Comparison of ENCODE assay signal across 26 cellular contexts in the genomic region with DNA sequence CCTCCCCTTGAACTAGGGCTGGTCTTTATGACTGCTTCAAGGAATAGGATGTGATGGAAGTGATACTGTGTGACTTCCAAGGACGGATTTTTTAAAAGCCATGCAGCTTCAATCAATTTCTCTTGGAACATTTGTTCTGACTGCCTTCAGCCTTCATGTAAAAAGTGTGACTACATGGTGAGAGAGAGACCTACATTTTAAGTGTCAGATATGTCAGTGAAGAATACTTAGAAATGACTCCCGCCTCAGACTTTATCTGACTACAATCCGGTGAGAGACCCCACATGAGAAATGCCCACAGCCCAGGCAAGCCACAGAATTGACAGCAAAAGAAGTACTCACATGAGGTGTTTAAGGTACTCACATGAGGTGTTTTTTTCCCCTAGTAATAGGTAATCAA.
DNase-seq lines count a peak whose midpoint lies in the region; ATAC-seq, FAIRE-seq and TF ChIP-seq lines count a peak whose summit lies in the region.
"Had no signal": no experiment of that assay in that cellular context is flagged by ENCODE, and none has a peak within 500 bp of the region (broad histone marks: within the 10 kb centered on the region; RNA-seq: fewer than 3 reads in every experiment).

No MANE protein-coding gene starts in this region.

- no peaks in the 10 kb centered on the region for H3K4me1 ChIP-seq in keratinocyte (ENCODE audit: control insufficient read depth, extremely low read depth, insufficient read depth, low read length)
- H3K4me1 ChIP-seq: BE2C, BLaER1 had no signal

- no peak overlapping the region for H2AFZ ChIP-seq in keratinocyte (ENCODE audit: control insufficient read depth, low read length)

- DNase-seq in keratinocyte (ENCODE audit: low read depth, low spot score) (no peak), progenitor cell of endocrine pancreas (ENCODE audit: low spot score, unreplicated experiment) (no peak), HK-2 (ENCODE audit: unreplicated experiment) (no peak), SKM-1 (lab: John Stamatoyannopoulos, UW; ENCODE audit: unreplicated experiment) (no peak)
- DNase-seq: 8988T; ACHN; BE2C; C1 segment of cervical spinal cord; CD4-positive, alpha-beta memory T cell; CD4-positive, CD25-positive, alpha-beta regulatory T cell; CD8-positive, alpha-beta memory T cell; COR-L47; DMS 273 treated with DMSO at 0.1 percent for 48 hours; DMS153; DMS53; DMS79; DND-41; EL; GDM1 had no signal

- H3K4me1 Mint-ChIP-seq in progenitor cell of endocrine pancreas (ENCODE audit: low read depth): peaks cover 16% of the 10 kb centered on the region
- H3K4me1 Mint-ChIP-seq: CD14-positive monocyte; CD4-positive, alpha-beta memory T cell; CD4-positive, CD25-positive, alpha-beta regulatory T cell; CD8-positive, alpha-beta memory T cell had no signal

- H3K36me3 Mint-ChIP-seq in progenitor cell of endocrine pancreas (ENCODE audit: insufficient read depth): no peaks in the 10 kb centered on the region
- H3K36me3 Mint-ChIP-seq: CD14-positive monocyte; CD4-positive, alpha-beta memory T cell; CD4-positive, CD25-positive, alpha-beta regulatory T cell; CD8-positive, alpha-beta memory T cell had no signal

- FAIRE-seq in keratinocyte (lab: Jason Lieb, UNC): peak; percentile 41
- FAIRE-seq: A204.1, GM12878, GM12892, GM18507 had no signal

- H3K27me3 ChIP-seq in keratinocyte (ENCODE audit: control insufficient read depth, extremely low read depth, insufficient read depth, low read length): no peaks in the 10 kb centered on the region
- H3K27me3 ChIP-seq: BE2C, BLaER1 had no signal

- H3K27me3 Mint-ChIP-seq in progenitor cell of endocrine pancreas: peaks cover 17% of the 10 kb centered on the region
- H3K27me3 Mint-ChIP-seq: CD4-positive, alpha-beta memory T cell; CD8-positive, alpha-beta memory T cell had no signal

- no peaks in the 10 kb centered on the region for H3K9me3 ChIP-seq in keratinocyte (ENCODE audit: control insufficient read depth, low read depth, low read length)
- H3K9me3 ChIP-seq: BE2C, BLaER1 had no signal

- H3K27ac ChIP-seq in keratinocyte (ENCODE audit: control insufficient read depth, insufficient read depth, low read length): no peak overlapping the region
- H3K27ac ChIP-seq: BLaER1 had no signal

- no peak for ATAC-seq in GM21723 (IDR thresholded peaks at IDR 0.05; ENCODE audit: unreplicated experiment)
- ATAC-seq: GM12878 had no signal

- no peak overlapping the region for H3K4me3 ChIP-seq in keratinocyte (ENCODE audit: control insufficient read depth in 2 of 3, extremely low read depth in 1 of 3, insufficient read depth in 2 of 3, low read depth in 1 of 3, low read length in 3 of 3)
- H3K4me3 ChIP-seq: BLaER1, GM12878 had no signal

- H3K79me2 ChIP-seq in keratinocyte (ENCODE audit: control insufficient read depth, insufficient read depth, low read length): no peaks in the 10 kb centered on the region

- H3K36me3 ChIP-seq in keratinocyte (ENCODE audit: control insufficient read depth in 2 of 2, extremely low read depth in 1 of 2, insufficient read depth in 2 of 2, low read length in 2 of 2): no peaks in the 10 kb centered on the region
- H3K36me3 ChIP-seq: BE2C, BLaER1 had no signal

- H3K9me3 Mint-ChIP-seq in progenitor cell of endocrine pancreas (ENCODE audit: low read depth): peaks cover 3% of the 10 kb centered on the region
- H3K9me3 Mint-ChIP-seq: CD8-positive, alpha-beta memory T cell had no signal

- dilution Hi-C loops in keratinocyte (cut with MboI; ENCODE audit: extremely low pct_ligation_motif_present, low sequenced_read_pairs): no loop called here

- peak overlapping the region; percentile 10 for H3K27ac Mint-ChIP-seq in progenitor cell of endocrine pancreas
- H3K27ac Mint-ChIP-seq: CD14-positive monocyte; CD4-positive, alpha-beta memory T cell; CD4-positive, CD25-positive, alpha-beta regulatory T cell; CD8-positive, alpha-beta memory T cell had no signal

- no peak overlapping the region for H3K4me2 ChIP-seq in keratinocyte (ENCODE audit: control insufficient read depth, extremely low read depth, insufficient read depth, low read depth, low read length)
- H3K4me2 ChIP-seq: BLaER1 had no signal

- no peaks in the 10 kb centered on the region for H3K9me1 ChIP-seq in keratinocyte (ENCODE audit: control insufficient read depth, extremely low read depth, insufficient read depth, low read length)

- H3K9ac ChIP-seq in keratinocyte (ENCODE audit: control insufficient read depth, extremely low read depth, insufficient read depth, low read length): no peak overlapping the region
- H3K9ac ChIP-seq: BLaER1 had no signal

- H3K4me3 Mint-ChIP-seq in progenitor cell of endocrine pancreas (ENCODE audit: low read depth): no peak overlapping the region
- H3K4me3 Mint-ChIP-seq: CD14-positive monocyte; CD4-positive, alpha-beta memory T cell; CD4-positive, CD25-positive, alpha-beta regulatory T cell; CD8-positive, alpha-beta memory T cell had no signal

- H4K20me1 ChIP-seq in keratinocyte (ENCODE audit: control insufficient read depth, extremely low read depth, insufficient read depth, low read length): no peaks in the 10 kb centered on the region
- H4K20me1 ChIP-seq: BLaER1 had no signal

- no peak for TF ChIP-seq CTCF in keratinocyte (optimal IDR thresholded peaks at IDR 0.05 in 1 of 3, IDR thresholded peaks at IDR 0.05 in 1 of 3, conservative IDR thresholded peaks at IDR 0.05 in 1 of 3; ENCODE audit: extremely low read depth in 1 of 3, insufficient read depth in 2 of 3, low read length in 3 of 3)
- no peak for TF ChIP-seq CTCF in progenitor cell of endocrine pancreas (IDR thresholded peaks at IDR 0.05; ENCODE audit: unreplicated experiment)
